In genomic region chr17:75087182-75087557, GRCh38 we compare ENCODE assay signal across 10 cellular contexts. TPM values are rescaled to one million over a fixed set of nuclear protein-coding genes. Genes with fewer than 3 reads are reported as not detected.
DNase-seq lines count a peak whose midpoint lies in the region; ATAC-seq and TF ChIP-seq lines count a peak whose summit lies in the region.
"Had no signal": no experiment of that assay in that cellular context is flagged by ENCODE, and none has a peak within 500 bp of the region (broad histone marks: within the 10 kb centered on the region; RNA-seq: fewer than 3 reads in every experiment).

No MANE protein-coding gene starts in this region.

- H3K4me3 ChIP-seq in Caco-2 (ENCODE audit: low read depth, low read length) (peak overlapping the region; percentile 74), RWPE2 (ENCODE audit: severe bottlenecking) (peak overlapping the region; percentile 44), fibroblast of lung (replicated peaks in 1 of 4; ENCODE audit: control extremely low read depth in 1 of 4, insufficient read depth in 1 of 4, low read depth in 3 of 4, low read length in 4 of 4) (peak overlapping the region; percentile 21 to 60 (median 40)), trophoblast cell (ENCODE audit: low read depth, low read length) (peak overlapping the region; percentile 48)

- CTCF ChIA-PET in Caco-2 (lab: Charles Lee), result interaction anchor here (1.0 to 2.1 kb wide), 12 partner anchors 9 to 370 kb away, joined by 3 to 13 read pairs (median 6); partner anchors contain the start of genes MIF4GD and TMEM94

- H4K12ac ChIP-seq in trophoblast cell (ENCODE audit: low read depth, low read length), result peak overlapping the region; percentile 65

- peak overlapping the region; percentile 82 for H2BK120ac ChIP-seq in trophoblast cell (ENCODE audit: insufficient read depth, low read length, poor library complexity)

- H4K8ac ChIP-seq in trophoblast cell (ENCODE audit: low read depth, low read length), result peak overlapping the region; percentile 93

- peak overlapping the region; percentile 34 for H2BK12ac ChIP-seq in trophoblast cell (ENCODE audit: low read length)

- H3K23ac ChIP-seq in trophoblast cell (ENCODE audit: low read length), result no peak overlapping the region

- peak overlapping the region; percentile 83 for H3K14ac ChIP-seq in trophoblast cell (ENCODE audit: low read length)

- H3K4ac ChIP-seq in trophoblast cell (ENCODE audit: low read depth, low read length), result peak overlapping the region; percentile 71

- H3K27me3 ChIP-seq in Caco-2 (replicated peaks; ENCODE audit: control insufficient read depth, insufficient read depth, low read length), result no peaks in the 10 kb centered on the region
- H3K27me3 ChIP-seq in RWPE2 (ENCODE audit: insufficient read depth, poor library complexity, severe bottlenecking), result no peaks in the 10 kb centered on the region
- H3K27me3 ChIP-seq in fibroblast of lung (ENCODE audit: control insufficient read depth, insufficient read depth, low read length), result no peaks in the 10 kb centered on the region
- no peaks in the 10 kb centered on the region for H3K27me3 ChIP-seq in trophoblast cell (ENCODE audit: insufficient read depth, low read length)

- H4K20me1 ChIP-seq in fibroblast of lung (ENCODE audit: control insufficient read depth, extremely low read depth, insufficient read depth, low read length), result no peaks in the 10 kb centered on the region

- H3K4me1 ChIP-seq in Caco-2, result peaks cover 48% of the 10 kb centered on the region
- peaks cover 38% of the 10 kb centered on the region for H3K4me1 ChIP-seq in RWPE2 (ENCODE audit: insufficient read depth, poor library complexity, severe bottlenecking)
- peaks cover 21% of the 10 kb centered on the region for H3K4me1 ChIP-seq in fibroblast of lung (ENCODE audit: control insufficient read depth, extremely low read depth, insufficient read depth, low read length)
- H3K4me1 ChIP-seq in trophoblast cell (ENCODE audit: control insufficient read depth in 1 of 2, insufficient read depth in 2 of 2, low read length in 2 of 2), result peaks cover 39 to 51% of the 10 kb centered on the region in 2 experiments

- ATAC-seq in RWPE2 (ENCODE audit: low read depth), result no peak; the same call in 2 of the 3 replicates
- no peak for ATAC-seq in GM21381 (IDR thresholded peaks at IDR 0.05; ENCODE audit: unreplicated experiment)
- no peak for ATAC-seq in HG03025 (IDR thresholded peaks at IDR 0.05; ENCODE audit: low FRiP score, unreplicated experiment)

- H3K4me1 Mint-ChIP-seq in Caco-2 (ENCODE audit: low read depth, unreplicated experiment), result peaks cover 57% of the 10 kb centered on the region

- POLR2A ChIA-PET in Caco-2 (lab: Charles Lee), result interaction anchor here (1.0 to 2.7 kb wide), 10 partner anchors 9 to 52 kb away, joined by 3 to 45 read pairs (median 10); partner anchors contain the start of genes ARMC7, ATP5PD, KCTD2 and NT5C

- H3K18ac ChIP-seq in trophoblast cell (ENCODE audit: low read length), result peak overlapping the region; percentile 85

- H3K36me3 ChIP-seq in Caco-2 (ENCODE audit: control insufficient read depth, insufficient read depth, low read length), result no peaks in the 10 kb centered on the region
- no peaks in the 10 kb centered on the region for H3K36me3 ChIP-seq in RWPE2 (ENCODE audit: low read depth)
- no peaks in the 10 kb centered on the region for H3K36me3 ChIP-seq in fibroblast of lung (ENCODE audit: control insufficient read depth, insufficient read depth, low read length)
- H3K36me3 ChIP-seq in trophoblast cell (ENCODE audit: control insufficient read depth in 1 of 2, insufficient read depth in 2 of 2, low read length in 2 of 2), result no peaks in the 10 kb centered on the region

- H3K9me3 Mint-ChIP-seq in Caco-2 (ENCODE audit: unreplicated experiment), result no peaks in the 10 kb centered on the region

- peak overlapping the region; percentile 92 for H3K27ac Mint-ChIP-seq in Caco-2 (ENCODE audit: unreplicated experiment)

- no TSS peak for BruUV-seq in Caco-2 (replicated peaks; lab: Mats Ljungman, UMichigan)

- H3K4me2 ChIP-seq in fibroblast of lung (ENCODE audit: extremely low read depth, insufficient read depth, low read length), result peak overlapping the region; percentile 82
- H3K4me2 ChIP-seq in trophoblast cell (ENCODE audit: low read length), result peak overlapping the region; percentile 66

- no CpG with 5 or more reads among the region's 12 CpGs for WGBS in trophoblast cell (ENCODE audit: extremely low coverage, insufficient coverage, insufficient read length)

- H3K9ac ChIP-seq in fibroblast of lung (ENCODE audit: insufficient read depth, low read length) (peak overlapping the region; percentile 36), trophoblast cell (ENCODE audit: low read length) (peak overlapping the region; percentile 66)

- H2BK5ac ChIP-seq in trophoblast cell (ENCODE audit: low read depth, low read length, poor library complexity), result peak overlapping the region; percentile 79

- intact Hi-C loops in Caco-2 (cut with micrococcal nuclease; ENCODE audit: unreplicated experiment), result loop anchor here (1.0 kb wide), 1 partner anchor 10 kb away; no protein-coding TSS in a partner anchor

- peak overlapping the region; percentile 82 for H2AFZ ChIP-seq in fibroblast of lung (ENCODE audit: low read length)
- peak overlapping the region; percentile 80 for H2AFZ ChIP-seq in trophoblast cell (ENCODE audit: insufficient read depth, low read length, poor library complexity)

- no peaks in the 10 kb centered on the region for H3K79me2 ChIP-seq in fibroblast of lung (ENCODE audit: control insufficient read depth, insufficient read depth, low read length)
- H3K79me2 ChIP-seq in trophoblast cell (ENCODE audit: control insufficient read depth, insufficient read depth, low read length, poor library complexity), result peaks cover 17% of the 10 kb centered on the region

- peak overlapping the region; percentile 88 for H2AK5ac ChIP-seq in trophoblast cell (ENCODE audit: low read length)

- no peaks in the 10 kb centered on the region for H3K9me3 ChIP-seq in Caco-2
- no peaks in the 10 kb centered on the region for H3K9me3 ChIP-seq in RWPE2 (ENCODE audit: severe bottlenecking)
- no peaks in the 10 kb centered on the region for H3K9me3 ChIP-seq in fibroblast of lung (ENCODE audit: control insufficient read depth, insufficient read depth, low read depth, low read length)
- no peaks in the 10 kb centered on the region for H3K9me3 ChIP-seq in trophoblast cell (ENCODE audit: insufficient read depth, low read depth, low read length)

- peak overlapping the region; percentile 92 for H3K4me3 Mint-ChIP-seq in Caco-2 (ENCODE audit: unreplicated experiment)

- H3K36me3 Mint-ChIP-seq in Caco-2 (ENCODE audit: insufficient read depth, unreplicated experiment), result peaks cover 29% of the 10 kb centered on the region

- DNase-seq in Caco-2 (no peak), RWPE2 (ENCODE audit: low spot score) (no peak), fibroblast of lung (ENCODE audit: low read depth in 2 of 2) (no peak), trophoblast cell (no peak), NCI-H2081 (lab: John Stamatoyannopoulos, UW) (no peak), germinal center (ENCODE audit: low spot score) (no peak)
- DNase-seq: NCI-H2171 treated with DMSO at 0.1 percent for 48 hours; stimulated activated CD4-positive, alpha-beta T cell treated with anti-CD3 and anti-CD28 coated beads, Interleukin-4, amount 100 ng/mL, for 4 hours had no signal

- no peaks in the 10 kb centered on the region for H3K27me3 Mint-ChIP-seq in Caco-2 (ENCODE audit: insufficient read depth, unreplicated experiment)

- H3K79me1 ChIP-seq in trophoblast cell (ENCODE audit: low read length), result peaks cover 25% of the 10 kb centered on the region

- peak overlapping the region; percentile 90 for H4K91ac ChIP-seq in trophoblast cell (ENCODE audit: low read depth, low read length)

- peak overlapping the region; percentile 86 for H3K27ac ChIP-seq in RWPE2 (ENCODE audit: poor library complexity, severe bottlenecking)
- peak overlapping the region; percentile 23 for H3K27ac ChIP-seq in fibroblast of lung (ENCODE audit: insufficient read depth, low read length)
- H3K27ac ChIP-seq in trophoblast cell (ENCODE audit: low read depth, low read length), result peak overlapping the region; percentile 100

- TF ChIP-seq CTCF in Caco-2 (IDR thresholded peaks at IDR 0.05; ENCODE audit: insufficient read depth in 1 of 2, low read depth in 1 of 2, low read length in 1 of 2, severe bottlenecking in 1 of 2, unreplicated experiment in 1 of 2) (no peak), RWPE2 (IDR thresholded peaks at IDR 0.05; ENCODE audit: poor library complexity, severe bottlenecking) (no peak), fibroblast of lung (conservative IDR thresholded peaks at IDR 0.05 in 1 of 2, IDR thresholded peaks at IDR 0.05 in 1 of 2; ENCODE audit: low read depth in 1 of 2, low read length in 2 of 2) (no peak)

RNA-seq across cellular contexts. Expression of gene SLC16A5, which starts 0.6 kb away (rescaled TPM):
- total RNA-seq in Caco-2 (2022) (27.7 and 33.8 TPM in 2 replicates), fibroblast of lung (3.6 and 8.4 TPM in 2 replicates)
- 1.5 and 2.4 TPM in 2 replicates for polyA plus RNA-seq in fibroblast of lung
- polyA plus RNA-seq in fibroblast of lung (2012), result 1.7 and 3.4 TPM in 2 replicates
- polyA minus RNA-seq in fibroblast of lung (ENCODE audit: low replicate concordance), result 4.7 and 6.4 TPM in 2 replicates
- polyA plus RNA-seq in trophoblast cell (2013), result 18.8 and 19.2 TPM in 2 replicates

RNA-seq across cellular contexts. Expression of gene ARMC7, which starts 22.6 kb away (rescaled TPM):
- total RNA-seq in Caco-2 (2022), result 23.6 and 26.0 TPM in 2 replicates
- total RNA-seq in fibroblast of lung, result 2.8 and 3.1 TPM in 2 replicates
- 5.7 and 5.9 TPM in 2 replicates for polyA plus RNA-seq in fibroblast of lung
- 7.8 and 8.1 TPM in 2 replicates for polyA plus RNA-seq in fibroblast of lung (2012)
- polyA minus RNA-seq in fibroblast of lung (ENCODE audit: low replicate concordance), result 18.5 and 30.3 TPM in 2 replicates
- polyA plus RNA-seq in trophoblast cell (2013), result 8.6 and 8.7 TPM in 2 replicates

RNA-seq across cellular contexts. Expression of gene KCTD2, which starts 40.1 kb away (rescaled TPM):
- 27.9 and 28.8 TPM in 2 replicates for total RNA-seq in Caco-2 (2022)
- 17.5 and 17.7 TPM in 2 replicates for total RNA-seq in fibroblast of lung
- polyA plus RNA-seq in fibroblast of lung, result 29.5 and 35.8 TPM in 2 replicates
- 15.0 and 17.6 TPM in 2 replicates for polyA plus RNA-seq in fibroblast of lung (2012)
- polyA minus RNA-seq in fibroblast of lung (ENCODE audit: low replicate concordance), result 21.7 and 26.5 TPM in 2 replicates
- 17.4 and 18.4 TPM in 2 replicates for polyA plus RNA-seq in trophoblast cell (2013)

RNA-seq across cellular contexts. Expression of gene ATP5PD, which starts 40.4 kb away (rescaled TPM):
- total RNA-seq in Caco-2 (2022) (316 and 326 TPM in 2 replicates), fibroblast of lung (258 and 317 TPM in 2 replicates)
- polyA plus RNA-seq in fibroblast of lung, result 442 and 521 TPM in 2 replicates
- polyA plus RNA-seq in fibroblast of lung (2012), result 652 and 693 TPM in 2 replicates
- polyA minus RNA-seq in fibroblast of lung (ENCODE audit: low replicate concordance), result 93.1 and 124 TPM in 2 replicates
- 250 and 260 TPM in 2 replicates for polyA plus RNA-seq in trophoblast cell (2013)

RNA-seq across cellular contexts. Expression of gene NT5C, which starts 44.4 kb away (rescaled TPM):
- total RNA-seq in Caco-2 (2022) (59.3 and 68.4 TPM in 2 replicates), fibroblast of lung (25.7 and 29.9 TPM in 2 replicates)
- polyA plus RNA-seq in fibroblast of lung, result 18.6 and 21.6 TPM in 2 replicates
- 40.3 and 54.5 TPM in 2 replicates for polyA plus RNA-seq in fibroblast of lung (2012)
- 10.5 and 27.5 TPM in 2 replicates for polyA minus RNA-seq in fibroblast of lung (ENCODE audit: low replicate concordance)
- 45.3 and 47.2 TPM in 2 replicates for polyA plus RNA-seq in trophoblast cell (2013)

Comparison
In these comparisons a context has a peak if more than half of its experiments do, and no peak if none do; other contexts are left out.
1. H3K27ac ChIP-seq: peak in every context shown above with its lines; median percentile 100 in trophoblast cell; 86 in RWPE2; 23 in fibroblast of lung.